Comparison of ENCODE assay signal across 33 cellular contexts in the genomic region with DNA sequence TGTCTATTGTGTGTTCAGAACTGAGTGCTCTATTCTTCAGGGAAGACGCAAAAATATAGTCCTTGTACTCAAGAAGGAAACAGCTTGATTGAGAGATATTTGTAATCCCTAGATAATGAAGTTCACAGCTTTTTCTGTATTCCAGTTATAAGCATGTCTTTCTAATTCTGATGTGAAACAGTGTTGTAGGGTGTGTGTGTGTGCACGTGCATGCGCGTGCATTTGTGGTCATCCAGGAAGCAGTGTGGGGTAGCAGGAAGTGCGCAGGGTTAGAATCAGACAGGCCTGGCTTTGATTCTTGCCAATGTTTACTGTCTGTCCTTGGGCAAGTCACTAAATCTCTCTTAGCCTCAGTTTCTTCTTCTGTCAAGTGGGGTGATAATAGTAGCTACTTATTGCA.
"Had no signal": no experiment of that assay in that cellular context is flagged by ENCODE, and none has a peak within 500 bp of the region (broad histone marks: within the 10 kb centered on the region; RNA-seq: fewer than 3 reads in every experiment).

No MANE protein-coding gene starts in this region.

- H3K27me3 Mint-ChIP-seq: activated naive CD4-positive, alpha-beta T cell treated with anti-CD3 and anti-CD28 coated beads, Interleukin-2, amount 50 U/mL, for 24 hours; activated T-helper 17 cell treated with anti-CD3 and anti-CD28 coated beads, Interleukin-2, amount 50 U/mL, for 72 hours had no signal

- DNase-seq: activated CD4-positive, alpha-beta T cell treated with anti-CD3 and anti-CD28 coated beads for 4 hours; activated CD4-positive, alpha-beta T cell treated with anti-CD3 and anti-CD28 coated beads, Interleukin-2, amount 50 U/mL, for 4 hours; activated gamma-delta T cell treated with Interleukin-2 at 50 U/mL for 16 hours; activated T-cell treated with anti-CD3 and anti-CD28 coated beads, Interleukin-2, amount 50 U/mL, for 4 hours; adrenal gland; brain microvascular endothelial cell; cortex of kidney; endodermal cell; esophagus squamous epithelium; glutamatergic neuron; left lung; lower lobe of right lung; mesendoderm; mucosa of descending colon; nephron progenitor cell; sigmoid colon; small intestine; stimulated activated CD4-positive, alpha-beta T cell treated with anti-CD3 and anti-CD28 coated beads, Interleukin-4, amount 100 ng/mL, for 24 hours; T-helper 1 cell; tibial artery; upper lobe of right lung had no signal

- H3K9me3 ChIP-seq: adrenal gland, ascending aorta, esophagus squamous epithelium, left lung, lower lobe of right lung, mucosa of descending colon, neutrophil, sigmoid colon, suprapubic skin, tibial artery, upper lobe of right lung had no signal

- H3K4me1 ChIP-seq: ascending aorta, left lung, upper lobe of right lung had no signal

- H3K4me1 Mint-ChIP-seq: activated T-helper 17 cell treated with anti-CD3 and anti-CD28 coated beads, Interleukin-2, amount 50 U/mL, for 72 hours; endodermal cell; stimulated activated effector memory CD8-positive, alpha-beta T cell treated with anti-CD3 and anti-CD28 coated beads, Interleukin-12 subunit alpha, Interleukin-12 subunit beta, amount 100 ng/mL, for 72 hours had no signal

- H3K36me3 ChIP-seq: adrenal gland, left lung, lower lobe of right lung, neutrophil, upper lobe of right lung had no signal

- H3K27me3 ChIP-seq: adrenal gland, ascending aorta, brain microvascular endothelial cell, esophagus squamous epithelium, left lung, sigmoid colon, suprapubic skin, tibial artery, upper lobe of right lung had no signal

- H3K9me3 Mint-ChIP-seq: activated naive CD4-positive, alpha-beta T cell treated with anti-CD3 and anti-CD28 coated beads, Interleukin-2, amount 50 U/mL, for 24 hours; activated T-cell treated with anti-CD3 and anti-CD28 coated beads, Interleukin-2, amount 50 U/mL, for 4 hours; activated T-helper 17 cell treated with anti-CD3 and anti-CD28 coated beads, Interleukin-2, amount 50 U/mL, for 72 hours; endodermal cell; nephron progenitor cell; stimulated activated effector memory CD8-positive, alpha-beta T cell treated with anti-CD3 and anti-CD28 coated beads, Interleukin-12 subunit alpha, Interleukin-12 subunit beta, amount 100 ng/mL, for 72 hours; T-helper 2 cell treated with Interferon-gamma antibody and Interleukin-4, amounts not matched to agents 5 μg/mL and 100 μg/mL, for 36 hours had no signal

- H3K4me3 Mint-ChIP-seq: activated naive CD4-positive, alpha-beta T cell treated with anti-CD3 and anti-CD28 coated beads, Interleukin-2, amount 50 U/mL, for 24 hours; activated T-cell treated with anti-CD3 and anti-CD28 coated beads, Interleukin-2, amount 50 U/mL, for 4 hours; activated T-helper 17 cell treated with anti-CD3 and anti-CD28 coated beads, Interleukin-2, amount 50 U/mL, for 72 hours; endodermal cell; nephron progenitor cell; stimulated activated effector memory CD8-positive, alpha-beta T cell treated with anti-CD3 and anti-CD28 coated beads, Interleukin-12 subunit alpha, Interleukin-12 subunit beta, amount 100 ng/mL, for 72 hours; T-helper 2 cell treated with Interferon-gamma antibody and Interleukin-4, amounts not matched to agents 5 μg/mL and 100 μg/mL, for 36 hours had no signal

- H3K27ac ChIP-seq: adrenal gland, ascending aorta, brain microvascular endothelial cell, epithelial cell of prostate, esophagus squamous epithelium, left lung, lower lobe of right lung, neutrophil, sigmoid colon, suprapubic skin, tibial artery, upper lobe of right lung, VCaP had no signal

- H3K27ac Mint-ChIP-seq: activated naive CD4-positive, alpha-beta T cell treated with anti-CD3 and anti-CD28 coated beads, Interleukin-2, amount 50 U/mL, for 24 hours; activated T-helper 17 cell treated with anti-CD3 and anti-CD28 coated beads, Interleukin-2, amount 50 U/mL, for 72 hours; endodermal cell; nephron progenitor cell; progenitor cell of endocrine pancreas; stimulated activated effector memory CD8-positive, alpha-beta T cell treated with anti-CD3 and anti-CD28 coated beads, Interleukin-12 subunit alpha, Interleukin-12 subunit beta, amount 100 ng/mL, for 72 hours; T-helper 2 cell treated with Interferon-gamma antibody and Interleukin-4, amounts not matched to agents 5 μg/mL and 100 μg/mL, for 36 hours had no signal

- FAIRE-seq: frontal cortex, islet of Langerhans, small intestine had no signal

- H3K4me3 ChIP-seq: adrenal gland, ascending aorta, esophagus squamous epithelium, left lung, lower lobe of right lung, mucosa of descending colon, sigmoid colon, suprapubic skin, tibial artery, upper lobe of right lung had no signal

- H3K36me3 Mint-ChIP-seq: stimulated activated effector memory CD8-positive, alpha-beta T cell treated with anti-CD3 and anti-CD28 coated beads, Interleukin-12 subunit alpha, Interleukin-12 subunit beta, amount 100 ng/mL, for 72 hours had no signal

- ATAC-seq: activated T-cell treated with anti-CD3 and anti-CD28 coated beads, Interleukin-2, amount 50 U/mL, for 4 hours; activated T-helper 17 cell treated with anti-CD3 and anti-CD28 coated beads, Interleukin-2, amount 50 U/mL, for 72 hours; left lung; lower lobe of right lung; mucosa of descending colon; stimulated activated effector memory CD8-positive, alpha-beta T cell treated with anti-CD3 and anti-CD28 coated beads, Interleukin-12 subunit alpha, Interleukin-12 subunit beta, amount 100 ng/mL, for 72 hours; upper lobe of right lung had no signal
